7 cellular contexts compared by ENCODE assay signal in genomic region chr9:101738566-101739183, GRCh38. TPM values are rescaled to one million over a fixed set of nuclear protein-coding genes. Genes with fewer than 3 reads are reported as not detected.
DNase-seq lines count a peak whose midpoint lies in the region; ATAC-seq, FAIRE-seq and TF ChIP-seq lines count a peak whose summit lies in the region.

Gene GRIN3A (minus strand): TSS chr9:101738647. CDS start chr9:101737979, 668 bp downstream.

- no peak for TF ChIP-seq POLR2A in gastroesophageal sphincter (IDR thresholded peaks at IDR 0.05)

- H2AFZ ChIP-seq in H9 (ENCODE audit: low read length), result no peak within 1 kb of the TSS

- peak within 1 kb of the TSS; percentile 69 to 89 for H3K4me3 Mint-ChIP-seq in H9

- H3K27me3 ChIP-seq in H9 (ENCODE audit: insufficient read depth, low read length) (peaks cover 15% of the 10 kb centered on the region; the same call in 1 of the 2 replicates), gastroesophageal sphincter (peaks cover 68% of the 10 kb centered on the region), pancreas (peaks cover 4 to 43% (median 10%) of the 10 kb centered on the region in 4 donors)

- peaks cover 81% of the 10 kb centered on the region for H3K27me3 Mint-ChIP-seq in H9 (ENCODE audit: low read depth)

- H3K4ac ChIP-seq in H9 (ENCODE audit: low read depth, low read length), result no peak within 1 kb of the TSS

- no peak for FAIRE-seq in pancreas (lab: Jason Lieb, UNC)

- TF ChIP-seq EP300 in gastroesophageal sphincter (IDR thresholded peaks at IDR 0.05), result no peak

- no CpG with 5 or more reads among the region's 26 CpGs for WGBS in H9 (ENCODE audit: extremely low coverage, insufficient read length, low lambda C conversion rate)
- WGBS in gastroesophageal sphincter (ENCODE audit: low coverage in 1 of 2), 2 donors, result 1 to 2% methylated on average over 18 of the region's 26 CpGs
- 1 to 2% methylated on average over 26 of the region's 26 CpGs for WGBS in pancreas, 2 donors

- intact Hi-C loops in pancreas (cut with DNase I), result no loop called here

- H4K8ac ChIP-seq in H9 (replicated peaks; ENCODE audit: insufficient read length, low read depth, low read length), result no peak within 1 kb of the TSS

- H3T11ph ChIP-seq in H9 (ENCODE audit: low read length), result no peak within 1 kb of the TSS

- H3K4me3 ChIP-seq in gastroesophageal sphincter (peak within 1 kb of the TSS; percentile 9 to 53), pancreas (peak within 1 kb of the TSS; percentile 3 to 36 (median 18))

- H2BK5ac ChIP-seq in H9 (ENCODE audit: insufficient read length, low read length), result no peak within 1 kb of the TSS

- H4K5ac ChIP-seq in H9 (ENCODE audit: insufficient read length, low read depth, low read length), result no peak within 1 kb of the TSS

- 0 out of 2 replicates have a peak, but pooled peaks cover 2% of the 10 kb centered on the region for H3K4me1 ChIP-seq in H9 (ENCODE audit: insufficient read depth, low read length)
- peaks cover 0 to 20% (median 14%) of the 10 kb centered on the region in 3 donors for H3K4me1 ChIP-seq in gastroesophageal sphincter
- H3K4me1 ChIP-seq in pancreas, result peaks cover 0 to 14% (median 7%) of the 10 kb centered on the region in 3 donors

- H2BK20ac ChIP-seq in H9 (ENCODE audit: low read depth, low read length, poor library complexity, severe bottlenecking), result no peak within 1 kb of the TSS

- H2BK12ac ChIP-seq in H9 (ENCODE audit: insufficient read length, low read depth, low read length), result no peak within 1 kb of the TSS

- no peaks in the 10 kb centered on the region for H3K79me2 ChIP-seq in H9 (ENCODE audit: insufficient read depth, low read length)

- no peaks in the 10 kb centered on the region; a peak in 1 of 7 replicates for H3K36me3 Mint-ChIP-seq in H9 (ENCODE audit: insufficient read depth in 1 of 3, low read depth in 3 of 3)

- H3K9me3 ChIP-seq in H9 (ENCODE audit: control insufficient read depth, low read depth, low read length) (no peaks in the 10 kb centered on the region), gastroesophageal sphincter (no peaks in the 10 kb centered on the region), pancreas (no peaks in the 10 kb centered on the region)

- H3K4me1 Mint-ChIP-seq in H9, result peaks cover 23 to 29% of the 10 kb centered on the region in 2 experiments

- H3K27ac ChIP-seq in H9 (ENCODE audit: insufficient read length, low read depth, low read length) (no peak within 1 kb of the TSS), gastroesophageal sphincter (no peak within 1 kb of the TSS), pancreas (no peak within 1 kb of the TSS)

- H3K27ac Mint-ChIP-seq in H9, result no peak within 1 kb of the TSS

- H3K23ac ChIP-seq in H9 (ENCODE audit: insufficient read length, low read depth, low read length), result no peak within 1 kb of the TSS

- peak; percentile 35; the same call in 2 of the 3 replicates for TF ChIP-seq CTCF in H9 (conservative IDR thresholded peaks at IDR 0.05)
- TF ChIP-seq CTCF in gastroesophageal sphincter (IDR thresholded peaks at IDR 0.05), result peak in 1 of 4 experiments; percentile 17
- no peak for TF ChIP-seq CTCF in pancreas (IDR thresholded peaks at IDR 0.05)

- H4K91ac ChIP-seq in H9 (ENCODE audit: insufficient read length, low read depth, low read length), result no peak within 1 kb of the TSS

- no peaks in the 10 kb centered on the region for H4K20me1 ChIP-seq in H9 (ENCODE audit: control insufficient read depth, insufficient read depth, insufficient read length)

- H3K56ac ChIP-seq in H9 (ENCODE audit: insufficient read length, low read depth, low read length), result no peak within 1 kb of the TSS

- DNase-seq in H9 (peak; percentile 49), NCI-H748 (lab: John Stamatoyannopoulos, UW; ENCODE audit: unreplicated experiment) (peak; percentile 90), pancreas (peak in 3 of 6 donors; percentile 15 to 59 (median 42)), middle frontal gyrus (ENCODE audit: extremely low spot score, low spot score) (no peak)

- H3K9me3 Mint-ChIP-seq in H9, result no peaks in the 10 kb centered on the region; a peak in 2 of 5 replicates

- no peak within 1 kb of the TSS for H2AK5ac ChIP-seq in H9 (ENCODE audit: insufficient read length, low read length)

- no peaks in the 10 kb centered on the region for H3K79me1 ChIP-seq in H9 (ENCODE audit: insufficient read depth, low read depth, low read length, poor library complexity, severe bottlenecking)

- H3K9ac ChIP-seq in H9 (ENCODE audit: extremely low read depth, insufficient read length, low read length), result no peak within 1 kb of the TSS

- no peak within 1 kb of the TSS for H2BK120ac ChIP-seq in H9 (ENCODE audit: low read depth, low read length, poor library complexity, severe bottlenecking)

- H3K18ac ChIP-seq in H9 (ENCODE audit: insufficient read length, low read depth, low read length), result no peak within 1 kb of the TSS

- H3K36me3 ChIP-seq in gastroesophageal sphincter, result no peaks in the 10 kb centered on the region
- no peaks in the 10 kb centered on the region for H3K36me3 ChIP-seq in pancreas

- H2BK15ac ChIP-seq in H9 (ENCODE audit: low read depth, low read length), result no peak within 1 kb of the TSS

- peak within 1 kb of the TSS; percentile 49 for H3K4me2 ChIP-seq in H9 (ENCODE audit: insufficient read depth, insufficient read length, low read length)

- peaks cover 11% of the 10 kb centered on the region for H3K23me2 ChIP-seq in H9 (ENCODE audit: insufficient read length, low read depth, low read length, poor library complexity, severe bottlenecking)

- H3K14ac ChIP-seq in H9 (ENCODE audit: insufficient read depth, low read length), result no peak within 1 kb of the TSS

- peak; percentile 32 for ATAC-seq in gastroesophageal sphincter
- peak in 3 of 4 donors; percentile 68 to 76 (median 73) for ATAC-seq in pancreas
- ATAC-seq in HG02763 (IDR thresholded peaks at IDR 0.05; ENCODE audit: unreplicated experiment), result no peak
- ATAC-seq in GM18511 (IDR thresholded peaks at IDR 0.05; ENCODE audit: unreplicated experiment), result no peak

RNA-seq across cellular contexts. Expression of gene GRIN3A, which starts in this region (rescaled TPM):
- total RNA-seq in H9 (2021), result not detected in 2 replicates
- total RNA-seq in gastroesophageal sphincter, result under 1 TPM; under 0.01 to 0.69 (median 0.41) TPM
- total RNA-seq in pancreas, result under 1 TPM in 4 of 6 donors, not detected in 2; 0.03 to 0.08 (median 0.05) TPM
- polyA plus RNA-seq in pancreas, result under 1 TPM; under 0.01 to 0.09 TPM

Comparison
In these comparisons a context has a peak if more than half of its experiments do, and no peak if none do; other contexts are left out.
1. Peak in DNase-seq and H3K4me2 ChIP-seq in H9; RNA of the gene not detected or under 1 TPM.
2. Peak in ATAC-seq and H3K4me3 ChIP-seq in gastroesophageal sphincter; RNA of the gene not detected or under 1 TPM.
3. Peak in ATAC-seq and H3K4me3 ChIP-seq in pancreas; RNA of the gene not detected or under 1 TPM.